Comparison of ENCODE assay signal across 8 cellular contexts in the genomic region with DNA sequence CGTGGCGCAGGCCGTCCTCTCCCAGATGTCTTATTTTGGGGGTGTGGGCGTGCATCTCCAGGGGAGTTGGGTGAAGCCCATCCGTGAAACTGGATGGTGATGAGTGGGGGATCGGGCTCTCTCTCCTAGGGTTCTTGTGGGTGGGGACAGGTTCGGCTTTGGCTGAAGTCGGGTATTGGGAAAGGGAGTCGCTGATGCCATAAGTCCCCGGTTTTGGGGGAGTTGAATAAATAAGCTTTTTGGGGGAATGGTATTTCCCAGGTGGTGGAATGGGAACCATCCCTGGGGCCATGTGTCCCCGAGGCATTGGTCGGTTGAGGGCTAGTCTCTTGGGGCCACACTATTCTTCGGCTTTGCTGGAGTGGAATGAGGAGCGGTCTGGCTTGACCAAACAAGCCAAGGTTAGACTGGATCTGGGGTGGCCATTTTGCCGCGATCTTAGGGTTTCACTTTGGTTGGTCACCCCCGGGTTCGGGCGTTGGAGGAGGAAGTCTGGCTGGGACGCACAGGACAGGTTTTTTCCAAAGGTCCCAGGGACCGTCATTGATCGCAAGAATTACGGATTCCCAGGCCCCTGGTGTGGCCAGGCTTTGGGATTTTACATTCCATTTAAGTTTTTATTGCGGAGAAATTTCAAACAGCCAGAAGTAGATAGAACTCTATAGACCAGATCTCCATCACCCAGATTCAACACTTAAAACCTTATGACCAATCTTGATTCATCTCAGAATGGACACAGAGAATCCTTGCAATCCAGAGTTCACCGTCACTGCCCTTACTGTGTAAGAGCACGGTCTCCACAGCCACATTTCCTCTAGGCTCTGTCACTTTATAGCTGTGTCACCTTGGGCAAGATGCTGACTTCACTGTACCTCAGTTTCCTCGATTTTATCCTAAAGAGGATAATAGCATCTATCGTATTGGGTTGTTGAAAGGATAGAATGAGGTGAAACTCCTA. TPM values are rescaled to one million over a fixed set of nuclear protein-coding genes. Genes with fewer than 3 reads are reported as not detected.
DNase-seq lines count a peak whose midpoint lies in the region; ATAC-seq and TF ChIP-seq lines count a peak whose summit lies in the region.

No MANE protein-coding gene starts in this region.

- H3K9ac ChIP-seq in neural cell (ENCODE audit: low read length): peak overlapping the region; percentile 94

- H4K20me1 ChIP-seq in neural cell (ENCODE audit: insufficient read depth): no peaks in the 10 kb centered on the region

- intact Hi-C loops in heart left ventricle (cut with DNase I) (loop anchor here in 9 of 10 donors (2.0 to 10.0 kb wide), 9 partner anchors 152 to 506 kb away; a partner anchor contains a TSS), left ventricle myocardium superior (cut with micrococcal nuclease) (no loop called here)

- ATAC-seq in heart left ventricle (peak in 1 of 4 donors; percentile 11), left ventricle myocardium superior (no peak)

- peak overlapping the region in 11 of 12 donors; percentile 93 to 100 (median 95) for H3K27ac ChIP-seq in heart left ventricle
- H3K27ac ChIP-seq in SJSA1: peak overlapping the region; percentile 96
- peak overlapping the region; percentile 94 for H3K27ac ChIP-seq in neural cell (ENCODE audit: low read length)

- no peak for TF ChIP-seq EP300 in neural cell (conservative IDR thresholded peaks at IDR 0.05; ENCODE audit: poor library complexity, severe bottlenecking)

- H3K4me2 ChIP-seq in neural cell (ENCODE audit: low read length): peak overlapping the region; percentile 83

- no peak for TF ChIP-seq POLR2A in heart left ventricle (IDR thresholded peaks at IDR 0.05)

- peaks cover 0 to 20% (median 12%) of the 10 kb centered on the region in 12 donors for H3K9me3 ChIP-seq in heart left ventricle
- H3K9me3 ChIP-seq in SJSA1 (replicated peaks): peaks cover 12% of the 10 kb centered on the region
- peaks cover 5% of the 10 kb centered on the region for H3K9me3 ChIP-seq in neural cell (ENCODE audit: low read length)

- H3K9me2 ChIP-seq in neural cell (ENCODE audit: insufficient read depth, low read length): no peaks in the 10 kb centered on the region

- H3K4me1 ChIP-seq in heart left ventricle (peaks cover 0 to 21% (median 12%) of the 10 kb centered on the region in 12 donors), SJSA1 (replicated peaks) (peaks cover 3% of the 10 kb centered on the region; the same call in 1 of the 2 replicates)

- H3F3A ChIP-seq in neural cell (ENCODE audit: insufficient read depth, low read length, poor library complexity, severe bottlenecking): no peaks in the 10 kb centered on the region

- peaks cover 32% of the 10 kb centered on the region for H3K79me2 ChIP-seq in neural cell (replicated peaks; ENCODE audit: insufficient read depth, low read length)

- no peak for TF ChIP-seq CTCF in heart left ventricle (IDR thresholded peaks at IDR 0.05)
- TF ChIP-seq CTCF in epithelial cell of esophagus (IDR thresholded peaks at IDR 0.05; ENCODE audit: insufficient read depth, low read depth, low read length, missing control alignments): no peak
- TF ChIP-seq CTCF in neural cell (IDR thresholded peaks at IDR 0.05; ENCODE audit: poor library complexity, severe bottlenecking): no peak
- TF ChIP-seq CTCF in GM10266 (IDR thresholded peaks at IDR 0.05; ENCODE audit: control insufficient read depth, insufficient read depth, low read depth, missing control alignments): no peak

- DNase-seq in heart left ventricle: peak in 1 of 5 donors; percentile 10
- no peak for DNase-seq in left ventricle myocardium superior
- DNase-seq in SJSA1 (ENCODE audit: low read depth in 1 of 2, low spot score in 2 of 2): no peak
- peak; percentile 16 for DNase-seq in epithelial cell of esophagus (ENCODE audit: low read depth)
- DNase-seq in middle frontal gyrus (ENCODE audit: extremely low spot score, low spot score): no peak
- DNase-seq in UCSD-AML1 (lab: John Stamatoyannopoulos, UW; ENCODE audit: unreplicated experiment): no peak
- no peak for DNase-seq in GM10266 (ENCODE audit: extremely low spot score)

- H3K36me3 ChIP-seq in heart left ventricle (peaks cover 0 to 17% (median 6%) of the 10 kb centered on the region in 9 donors), SJSA1 (peaks cover 9% of the 10 kb centered on the region), neural cell (ENCODE audit: insufficient read depth, low read length) (peaks cover 11% of the 10 kb centered on the region)

- WGBS in heart left ventricle, 4 donors: 22 to 33% (median 27%) methylated on average over 26 to 28 of the region's 28 CpGs

- no peak for TF ChIP-seq RAD21 in neural cell (conservative IDR thresholded peaks at IDR 0.05)

- peak overlapping the region; percentile 99 for H2AFZ ChIP-seq in neural cell (ENCODE audit: low read depth, low read length)

- H3K4me3 ChIP-seq in heart left ventricle (peak overlapping the region; percentile 62 to 99 (median 78)), SJSA1 (peak overlapping the region; percentile 61), epithelial cell of esophagus (ENCODE audit: low read length) (peak overlapping the region; percentile 67), neural cell (ENCODE audit: low read length) (peak overlapping the region; percentile 93)

- peaks cover 0 to 6% (median 0%) of the 10 kb centered on the region in 9 donors for H3K27me3 ChIP-seq in heart left ventricle
- H3K27me3 ChIP-seq in SJSA1 (replicated peaks): no peaks in the 10 kb centered on the region
- no peaks in the 10 kb centered on the region for H3K27me3 ChIP-seq in neural cell (ENCODE audit: insufficient read depth, low read depth, low read length)

TF ChIP-seq in neural cell, 6 proteins besides CTCF, POLR2A, EP300 and RAD21:
- TF ChIP-seq SMC3 (conservative IDR thresholded peaks at IDR 0.05; ENCODE audit: poor library complexity) (no peak), MXI1 (conservative IDR thresholded peaks at IDR 0.05; ENCODE audit: poor library complexity, severe bottlenecking) (no peak), POLR2AphosphoS5 (IDR thresholded peaks at IDR 0.05) (no peak)

RNA-seq across cellular contexts. Expression of a gene that starts 0.7 kb away (rescaled TPM):
- total RNA-seq in heart left ventricle (1 to 10 TPM; 4.0 to 9.8 (median 6.3) TPM), left ventricle myocardium superior (6.3 TPM)
- polyA plus RNA-seq in heart left ventricle (1 to 10 TPM; 5.9 to 6.7 TPM), neural cell (71.2 and 72.8 TPM in 2 replicates)
- 8.9 and 9.7 TPM in 2 replicates for total RNA-seq in SJSA1 (2014; rRNA removed; shearing (Covaris generic))
- polyA minus RNA-seq in neural cell: 39.2 and 51.2 TPM in 2 replicates
